Comparison of ENCODE assay signal across 21 cellular contexts in genomic region chr12:106885026-106885425, GRCh38.
"Had no signal": no experiment of that assay in that cellular context is flagged by ENCODE, and none has a peak within 500 bp of the region (broad histone marks: within the 10 kb centered on the region; RNA-seq: fewer than 3 reads in every experiment).

No MANE protein-coding gene starts in this region.

- H3K4me2 ChIP-seq: hepatocyte had no signal

- H3K27me3 ChIP-seq: dorsolateral prefrontal cortex, esophagus muscularis mucosa, foreskin keratinocyte, gastroesophageal sphincter, heart left ventricle, hepatocyte, sigmoid colon, tibial nerve, upper lobe of left lung had no signal

- DNase-seq: dorsolateral prefrontal cortex; effector memory CD4-positive, alpha-beta T cell; foreskin keratinocyte; heart left ventricle; kidney; natural killer cell; nucleus accumbens; right cardiac atrium; sigmoid colon; stimulated activated naive B cell treated with anti-CD40 and anti-IgM and Interleukin-4, amounts not matched to agents 10 μg/mL and 1 μg/mL and 100 μg/mL, for 72 hours; upper lobe of left lung had no signal

- H3K4me3 ChIP-seq: dorsolateral prefrontal cortex, esophagus muscularis mucosa, gastroesophageal sphincter, heart left ventricle, hepatocyte, lung, prostate gland, sigmoid colon, thoracic aorta, tibial nerve, upper lobe of left lung had no signal

- H3K4me3 Mint-ChIP-seq: memory B cell; natural killer cell; stimulated activated naive B cell treated with anti-CD40 and anti-IgM and Interleukin-4, amounts not matched to agents 10 μg/mL and 1 μg/mL and 100 μg/mL, for 72 hours; stimulated activated naive CD8-positive, alpha-beta T cell treated with anti-CD3 and anti-CD28 coated beads, Interleukin-15, Interleukin-2, amounts not matched to agents 100 ng/mL and 50 ng/mL, for 24 hours had no signal

- H3K4me1 Mint-ChIP-seq: memory B cell; natural killer cell; stimulated activated naive B cell treated with anti-CD40 and anti-IgM and Interleukin-4, amounts not matched to agents 10 μg/mL and 1 μg/mL and 100 μg/mL, for 72 hours had no signal

- H3K27ac Mint-ChIP-seq: memory B cell; natural killer cell; stimulated activated naive B cell treated with anti-CD40 and anti-IgM and Interleukin-4, amounts not matched to agents 10 μg/mL and 1 μg/mL and 100 μg/mL, for 72 hours; stimulated activated naive CD8-positive, alpha-beta T cell treated with anti-CD3 and anti-CD28 coated beads, Interleukin-15, Interleukin-2, amounts not matched to agents 100 ng/mL and 50 ng/mL, for 24 hours had no signal

- H3K9me3 Mint-ChIP-seq: memory B cell; natural killer cell; stimulated activated naive B cell treated with anti-CD40 and anti-IgM and Interleukin-4, amounts not matched to agents 10 μg/mL and 1 μg/mL and 100 μg/mL, for 72 hours; stimulated activated naive CD8-positive, alpha-beta T cell treated with anti-CD3 and anti-CD28 coated beads, Interleukin-15, Interleukin-2, amounts not matched to agents 100 ng/mL and 50 ng/mL, for 24 hours had no signal

- ATAC-seq: foreskin keratinocyte; gastroesophageal sphincter; heart left ventricle; left lobe of liver; natural killer cell; right cardiac atrium; stimulated activated naive B cell treated with anti-CD40 and anti-IgM and Interleukin-4, amounts not matched to agents 10 μg/mL and 1 μg/mL and 100 μg/mL, for 72 hours had no signal

- H3K36me3 ChIP-seq: prostate gland had no signal

- H3K27me3 Mint-ChIP-seq: stimulated activated naive CD8-positive, alpha-beta T cell treated with anti-CD3 and anti-CD28 coated beads, Interleukin-15, Interleukin-2, amounts not matched to agents 100 ng/mL and 50 ng/mL, for 24 hours had no signal

- H3K27ac ChIP-seq: dorsolateral prefrontal cortex, esophagus muscularis mucosa, foreskin keratinocyte, gastroesophageal sphincter, heart left ventricle, hepatocyte, prostate gland, sigmoid colon, thoracic aorta, tibial nerve, upper lobe of left lung had no signal

- H2AFZ ChIP-seq: hepatocyte had no signal

- H3K9me3 ChIP-seq: esophagus muscularis mucosa, gastroesophageal sphincter, heart left ventricle, prostate gland, sigmoid colon, thoracic aorta, tibial nerve, upper lobe of left lung had no signal

- H3K79me2 ChIP-seq: hepatocyte had no signal

- H3K4me1 ChIP-seq: esophagus muscularis mucosa, foreskin keratinocyte, gastroesophageal sphincter, prostate gland, sigmoid colon, tibial nerve had no signal
